Comparison of ENCODE assay signal across 11 cellular contexts in the genomic region with DNA sequence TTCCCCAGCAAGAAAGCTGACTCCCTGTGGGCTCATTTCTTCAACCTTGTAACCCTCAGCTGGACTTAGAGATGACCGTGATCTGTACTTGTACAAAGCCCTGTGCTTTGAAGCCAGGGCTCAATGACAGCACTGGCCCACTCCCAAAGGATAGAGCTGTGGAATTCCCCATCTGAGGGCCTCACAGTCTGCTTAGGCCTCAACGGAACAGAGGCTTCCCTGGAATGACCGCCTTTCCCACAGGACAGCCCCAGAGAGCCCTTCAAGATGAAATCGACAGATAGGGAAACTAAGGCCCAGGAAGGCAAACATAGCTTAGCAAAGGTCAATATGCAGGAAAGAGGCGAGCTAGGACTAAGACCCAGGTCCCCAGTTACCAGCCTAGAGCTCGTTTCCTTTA. TPM values are rescaled to one million over a fixed set of nuclear protein-coding genes. Genes with fewer than 3 reads are reported as not detected.
DNase-seq lines count a peak whose midpoint lies in the region; ATAC-seq and TF ChIP-seq lines count a peak whose summit lies in the region.
"Had no signal": no experiment of that assay in that cellular context is flagged by ENCODE, and none has a peak within 500 bp of the region (broad histone marks: within the 10 kb centered on the region; RNA-seq: fewer than 3 reads in every experiment).

No MANE protein-coding gene starts in this region.

- H3K27me3 Mint-ChIP-seq in activated CD4-positive, alpha-beta T cell treated with anti-CD3 and anti-CD28 coated beads, Interleukin-2, amount 10 ng/mL, durations not matched to agents 7 days and 5 days = no peaks in the 10 kb centered on the region
- H3K27me3 Mint-ChIP-seq in MCF 10A (ENCODE audit: insufficient read depth, unreplicated experiment) = no peaks in the 10 kb centered on the region
- H3K27me3 Mint-ChIP-seq: stimulated activated naive CD8-positive, alpha-beta T cell treated with anti-CD3 and anti-CD28 coated beads, Interleukin-15, amount 100 ng/mL, for 72 hours had no signal

- POLR2A ChIA-PET in activated CD4-positive, alpha-beta T cell treated with anti-CD3 and anti-CD28 coated beads, Interleukin-2, amount 10 ng/mL, durations not matched to agents 7 days and 5 days (lab: Charles Lee) = no interaction called here
- POLR2A ChIA-PET in MCF 10A (lab: Yijun Ruan, JAX) = interaction anchor here (0.7 to 8.8 kb wide), 9 partner anchors 8 to 182 kb away, joined by 3 to 111 read pairs (median 4); partner anchors contain the start of gene SLC9A1

- peaks cover 40% of the 10 kb centered on the region for H3K4me1 Mint-ChIP-seq in activated CD4-positive, alpha-beta T cell treated with anti-CD3 and anti-CD28 coated beads, Interleukin-2, amount 10 ng/mL, durations not matched to agents 7 days and 5 days
- peaks cover 50% of the 10 kb centered on the region for H3K4me1 Mint-ChIP-seq in MCF 10A (ENCODE audit: insufficient read depth, unreplicated experiment)

- peaks cover 6% of the 10 kb centered on the region for H3K36me3 Mint-ChIP-seq in activated CD4-positive, alpha-beta T cell treated with anti-CD3 and anti-CD28 coated beads, Interleukin-2, amount 10 ng/mL, durations not matched to agents 7 days and 5 days (ENCODE audit: low read depth)
- H3K36me3 Mint-ChIP-seq in MCF 10A (ENCODE audit: insufficient read depth, unreplicated experiment) = no peaks in the 10 kb centered on the region

- no peak overlapping the region for H3K9ac ChIP-seq in mucosa of rectum (ENCODE audit: low read depth in 1 of 2, low read length in 2 of 2)

- H3K36me3 ChIP-seq in mucosa of rectum (ENCODE audit: control insufficient read depth in 2 of 2, insufficient read depth in 2 of 2, low read length in 2 of 2) = peaks cover 0 to 3% of the 10 kb centered on the region in 2 donors
- peaks cover 2% of the 10 kb centered on the region for H3K36me3 ChIP-seq in thoracic aorta

- no peaks in the 10 kb centered on the region for H3K9me3 Mint-ChIP-seq in activated CD4-positive, alpha-beta T cell treated with anti-CD3 and anti-CD28 coated beads, Interleukin-2, amount 10 ng/mL, durations not matched to agents 7 days and 5 days
- H3K9me3 Mint-ChIP-seq in MCF 10A (ENCODE audit: unreplicated experiment) = no peaks in the 10 kb centered on the region
- H3K9me3 Mint-ChIP-seq: stimulated activated naive CD8-positive, alpha-beta T cell treated with anti-CD3 and anti-CD28 coated beads, Interleukin-15, amount 100 ng/mL, for 72 hours; T-helper 2 cell treated with Interferon-gamma antibody and Interleukin-4, amounts not matched to agents 5 μg/mL and 100 μg/mL, for 36 hours had no signal

- CTCF ChIA-PET in activated CD4-positive, alpha-beta T cell treated with anti-CD3 and anti-CD28 coated beads, Interleukin-2, amount 10 ng/mL, durations not matched to agents 7 days and 5 days (lab: Charles Lee) = interaction anchor here (1.5 to 9.0 kb wide), 3 partner anchors 9 to 14 kb away, joined by 5 to 76 read pairs (median 6); partner anchors contain the start of gene SLC9A1
- CTCF ChIA-PET in MCF 10A (lab: Yijun Ruan, JAX) = interaction anchor here (1.0 to 1.5 kb wide), 4 partner anchors 26 to 157 kb away, joined by 3 to 6 read pairs (median 3); no protein-coding TSS in a partner anchor

- no peak overlapping the region for H3K4me3 Mint-ChIP-seq in activated CD4-positive, alpha-beta T cell treated with anti-CD3 and anti-CD28 coated beads, Interleukin-2, amount 10 ng/mL, durations not matched to agents 7 days and 5 days
- H3K4me3 Mint-ChIP-seq in MCF 10A (ENCODE audit: unreplicated experiment) = peak overlapping the region; percentile 32
- H3K4me3 Mint-ChIP-seq: T-helper 2 cell treated with Interferon-gamma antibody and Interleukin-4, amounts not matched to agents 5 μg/mL and 100 μg/mL, for 36 hours had no signal

- peaks cover 46 to 60% of the 10 kb centered on the region in 2 donors for H3K4me1 ChIP-seq in mucosa of rectum (ENCODE audit: control insufficient read depth in 2 of 2, insufficient read depth in 2 of 2, low read length in 2 of 2)
- peaks cover 20 to 45% of the 10 kb centered on the region in 2 donors for H3K4me1 ChIP-seq in thoracic aorta (ENCODE audit: control insufficient read depth in 1 of 2, low read depth in 2 of 2)

- H3K9me3 ChIP-seq in mucosa of rectum (ENCODE audit: control insufficient read depth in 2 of 2, low read length in 2 of 2) (no peaks in the 10 kb centered on the region), thoracic aorta (no peaks in the 10 kb centered on the region)

- TF ChIP-seq CTCF in MCF 10A (IDR thresholded peaks at IDR 0.05; ENCODE audit: unreplicated experiment) = no peak
- TF ChIP-seq CTCF in thoracic aorta (IDR thresholded peaks at IDR 0.05) = no peak

- H3K27me3 ChIP-seq in mucosa of rectum (ENCODE audit: control insufficient read depth in 2 of 2, insufficient read depth in 2 of 2, low read length in 2 of 2) (no peaks in the 10 kb centered on the region), thoracic aorta (replicated peaks; ENCODE audit: insufficient read depth) (no peaks in the 10 kb centered on the region)

- ATAC-seq in thoracic aorta (ENCODE audit: insufficient number of reproducible peaks, low FRiP score, low read depth) (no peak), HG03196 (IDR thresholded peaks at IDR 0.05; ENCODE audit: unreplicated experiment) (no peak)
- ATAC-seq: stimulated activated naive CD8-positive, alpha-beta T cell treated with anti-CD3 and anti-CD28 coated beads, Interleukin-15, amount 100 ng/mL, for 72 hours had no signal

- H3K27ac Mint-ChIP-seq in activated CD4-positive, alpha-beta T cell treated with anti-CD3 and anti-CD28 coated beads, Interleukin-2, amount 10 ng/mL, durations not matched to agents 7 days and 5 days = peak overlapping the region; percentile 34
- no peak overlapping the region for H3K27ac Mint-ChIP-seq in MCF 10A (ENCODE audit: low read depth, unreplicated experiment)

- intact Hi-C loops in MCF 10A (cut with micrococcal nuclease) = no loop called here

- H3K4me3 ChIP-seq in mucosa of rectum (ENCODE audit: low read length in 2 of 2) (no peak overlapping the region), thoracic aorta (no peak overlapping the region)

- no peak for DNase-seq in activated CD4-positive, alpha-beta T cell treated with anti-CD3 and anti-CD28 coated beads, Interleukin-2, amount 10 ng/mL, durations not matched to agents 7 days and 5 days
- DNase-seq in activated CD4-positive, alpha-beta T cell treated with anti-CD3 and anti-CD28 coated beads for 1 hour = no peak
- DNase-seq in MCF 10A (ENCODE audit: unreplicated experiment) = no peak
- DNase-seq in thoracic aorta (ENCODE audit: low spot score) = no peak
- DNase-seq in NCI-H345 (lab: John Stamatoyannopoulos, UW) = no peak
- no peak for DNase-seq in dermis blood vessel endothelial cell
- DNase-seq: KG1; stimulated activated naive CD8-positive, alpha-beta T cell treated with anti-CD3 and anti-CD28 coated beads, Interleukin-15, amount 100 ng/mL, for 72 hours had no signal

- H3K27ac ChIP-seq in mucosa of rectum (ENCODE audit: low read depth in 2 of 2, low read length in 2 of 2) (peak overlapping the region; percentile 27 to 43), thoracic aorta (peak overlapping the region; percentile 13 to 35)

- BruUV-seq in MCF 10A (replicated peaks; lab: Mats Ljungman, UMichigan) = no TSS peak

RNA-seq across cellular contexts. Expression of gene SLC9A1, which starts 11.5 kb away (rescaled TPM):
- 10 to 100 TPM; 24.8 to 32.4 TPM for total RNA-seq in activated CD4-positive, alpha-beta T cell treated with anti-CD3 and anti-CD28 coated beads, Interleukin-2, amount 10 ng/mL, durations not matched to agents 7 days and 5 days
- 70.5 and 88.8 TPM in 2 replicates for total RNA-seq in MCF 10A (2022)
- total RNA-seq in thoracic aorta = 10 to 100 TPM; 12.3 to 36.3 TPM
- total RNA-seq in dermis blood vessel endothelial cell = 5.6 and 20.1 TPM in 2 replicates
